ENCODE assay signal across 28 cellular contexts in genomic region chr1:218409946-218410510, GRCh38.
DNase-seq lines count a peak whose midpoint lies in the region; ATAC-seq and TF ChIP-seq lines count a peak whose summit lies in the region.
"Had no signal": no experiment of that assay in that cellular context is flagged by ENCODE, and none has a peak within 500 bp of the region (broad histone marks: within the 10 kb centered on the region; RNA-seq: fewer than 3 reads in every experiment).

No MANE protein-coding gene starts in this region.

- H3K4me3 ChIP-seq in SK-N-SH (ENCODE audit: low read depth in 2 of 2, low read length in 1 of 2): no peak overlapping the region
- no peak overlapping the region for H3K4me3 ChIP-seq in fibroblast of mammary gland (ENCODE audit: control insufficient read depth, low read depth, low read length)
- H3K4me3 ChIP-seq: dorsolateral prefrontal cortex, gastroesophageal sphincter, GM23338, K562, psoas muscle, thoracic aorta had no signal

- no peaks in the 10 kb centered on the region for H3K4me1 ChIP-seq in SK-N-SH (ENCODE audit: control insufficient read depth in 1 of 2, insufficient read depth in 2 of 2, low read depth in 1 of 2, low read length in 1 of 2)
- H3K4me1 ChIP-seq: gastroesophageal sphincter had no signal

- TF ChIP-seq CTCF in SK-N-SH (IDR thresholded peaks at IDR 0.05): no peak
- TF ChIP-seq CTCF in fibroblast of mammary gland (conservative IDR thresholded peaks at IDR 0.05; ENCODE audit: control insufficient read depth, insufficient read depth, low read depth, low read length): no peak

- POLR2A ChIA-PET in SK-N-SH (lab: Yijun Ruan, JAX): no interaction called here

- H3K9ac ChIP-seq in SK-N-SH: no peak overlapping the region

- no peaks in the 10 kb centered on the region for H3F3A ChIP-seq in SK-N-SH (replicated peaks; ENCODE audit: insufficient read depth)

- H3K27ac ChIP-seq in SK-N-SH (ENCODE audit: low read depth in 2 of 2, low read length in 1 of 2): no peak overlapping the region
- H3K27ac ChIP-seq: 22Rv1, dorsolateral prefrontal cortex, gastroesophageal sphincter, thoracic aorta had no signal

- H3K9me3 ChIP-seq in SK-N-SH: no peaks in the 10 kb centered on the region
- H3K9me3 ChIP-seq: gastroesophageal sphincter, psoas muscle, thoracic aorta had no signal

- CTCF ChIA-PET in SK-N-SH (lab: Yijun Ruan, JAX): interaction anchor here (1.8 kb wide), 1 partner anchor 11 kb away, joined by 4 read pairs; no protein-coding TSS in a partner anchor

- H3K9me2 ChIP-seq in SK-N-SH: no peaks in the 10 kb centered on the region

- H3K79me2 ChIP-seq in SK-N-SH (ENCODE audit: insufficient read depth): no peaks in the 10 kb centered on the region

- ATAC-seq in SK-N-SH treated with all-trans-retinoic acid at 6 μM for 48 hours: no peak
- ATAC-seq in HG03108 (IDR thresholded peaks at IDR 0.05; ENCODE audit: unreplicated experiment): no peak
- ATAC-seq: activated CD8-positive, alpha-beta T cell treated with anti-CD3 and anti-CD28 coated beads, Interleukin-2, amount 10 ng/mL, durations not matched to agents 7 days and 5 days; gastroesophageal sphincter; GM23338; K562; psoas muscle; Right ventricle myocardium inferior had no signal

- H3K27me3 ChIP-seq in SK-N-SH (ENCODE audit: insufficient read depth): no peaks in the 10 kb centered on the region
- H3K27me3 ChIP-seq: dorsolateral prefrontal cortex, gastroesophageal sphincter had no signal

- no peak for TF ChIP-seq RAD21 in SK-N-SH (IDR thresholded peaks at IDR 0.05; ENCODE audit: low read length)

- H4K20me1 ChIP-seq in SK-N-SH (ENCODE audit: insufficient read depth): no peaks in the 10 kb centered on the region

- whole genome bisulfite sequencing in SK-N-SH (ENCODE audit: low lambda C conversion rate): 81% methylated on average over 8 of the region's 8 CpGs

- no peak for TF ChIP-seq EP300 in SK-N-SH (IDR thresholded peaks at IDR 0.05; ENCODE audit: borderline replicate concordance in 1 of 2, low read depth in 1 of 2, low read length in 1 of 2)

- H3K4me2 ChIP-seq in SK-N-SH: no peak overlapping the region
- H3K4me2 ChIP-seq: GM23338 had no signal

- H3K36me3 ChIP-seq in SK-N-SH (replicated peaks in 1 of 2; ENCODE audit: control insufficient read depth in 1 of 2, insufficient read depth in 2 of 2, low read length in 1 of 2): no peaks in the 10 kb centered on the region
- H3K36me3 ChIP-seq: thoracic aorta had no signal

- H2AFZ ChIP-seq in SK-N-SH (ENCODE audit: low read depth): no peak overlapping the region
- H2AFZ ChIP-seq: GM23338 had no signal

- DNase-seq in SK-N-SH (no peak), RPMI7951 (ENCODE audit: low read depth) (peak; percentile 84), fibroblast of mammary gland (ENCODE audit: low read depth) (peak; percentile 66), cortex of kidney (lab: John Stamatoyannopoulos, UW) (no peak), mesenteric fat pad (ENCODE audit: low spot score) (no peak), DMS114 treated with DMSO at 0.1 percent for 48 hours (lab: John Stamatoyannopoulos, UW; ENCODE audit: unreplicated experiment) (no peak)
- DNase-seq: activated CD4-positive, CD25-positive, alpha-beta regulatory T cell treated with anti-CD3 and anti-CD28 coated beads, Interleukin-2, amount 50 U/mL, for 72 hours; activated CD8-positive, alpha-beta T cell treated with anti-CD3 and anti-CD28 coated beads, Interleukin-2, amount 10 ng/mL, durations not matched to agents 7 days and 5 days; activated gamma-delta T cell treated with Interleukin-2 at 50 U/mL for 16 hours; activated T-cell treated with anti-CD3 and anti-CD28 coated beads, Interleukin-2, amount 50 U/mL, for 1 hour; AML-193; caudate nucleus; DMS53; dorsolateral prefrontal cortex; hypothalamus; NCI-H1694; NCI-H69; psoas muscle; stimulated activated CD4-positive, alpha-beta T cell treated with anti-CD3 and anti-CD28 coated beads, Interleukin-4, amount 100 ng/mL, for 1 hour; stimulated activated naive CD4-positive, alpha-beta T cell had no signal

TF ChIP-seq in SK-N-SH, 30 proteins besides CTCF, POLR2A, EP300 and RAD21:
- TF ChIP-seq TEAD4 (IDR thresholded peaks at IDR 0.05; ENCODE audit: borderline replicate concordance, insufficient read depth) (no peak), CHD2 (IDR thresholded peaks at IDR 0.05; ENCODE audit: low read length, partially characterized antibody) (no peak), TCF12 (IDR thresholded peaks at IDR 0.05) (peak; percentile 35; the same call in 1 of the 2 replicates), FOSL2 (IDR thresholded peaks at IDR 0.05; ENCODE audit: borderline replicate concordance, low read depth) (peak; percentile 38), REST (IDR thresholded peaks at IDR 0.05; ENCODE audit: low read depth, low read length) (no peak)

TF ChIP-seq in SK-N-SH treated with all-trans-retinoic acid at 6 μM for 48 hours, 23 proteins besides CTCF, POLR2A, EP300 and RAD21 (continues in another document):
- TF ChIP-seq ZFP3 (CRISPR knock-in tag; IDR thresholded peaks at IDR 0.05) (no peak), ZNF70 (CRISPR knock-in tag; IDR thresholded peaks at IDR 0.05) (no peak), CREB5 (CRISPR knock-in tag; IDR thresholded peaks at IDR 0.05; ENCODE audit: low read depth) (no peak), TCF4 (CRISPR knock-in tag; IDR thresholded peaks at IDR 0.05; ENCODE audit: borderline replicate concordance) (no peak), ESRRG (CRISPR knock-in tag; IDR thresholded peaks at IDR 0.05) (no peak), GLIS3 (CRISPR knock-in tag; IDR thresholded peaks at IDR 0.05) (no peak), BACH2 (CRISPR knock-in tag; IDR thresholded peaks at IDR 0.05; ENCODE audit: borderline replicate concordance) (no peak), ZNF565 (CRISPR knock-in tag; conservative IDR thresholded peaks at IDR 0.05; ENCODE audit: low read depth) (no peak), ZNF8 (CRISPR knock-in tag; IDR thresholded peaks at IDR 0.05) (no peak), ARNTL (CRISPR knock-in tag; IDR thresholded peaks at IDR 0.05; ENCODE audit: borderline replicate concordance, low read depth) (no peak), ISL1 (CRISPR knock-in tag; IDR thresholded peaks at IDR 0.05) (no peak), CSDC2 (CRISPR knock-in tag; IDR thresholded peaks at IDR 0.05) (no peak), CSRNP3 (CRISPR knock-in tag; IDR thresholded peaks at IDR 0.05) (no peak), TSHZ2 (CRISPR knock-in tag; IDR thresholded peaks at IDR 0.05) (no peak), ZC3H10 (CRISPR knock-in tag; IDR thresholded peaks at IDR 0.05) (no peak), OSR1 (CRISPR knock-in tag; IDR thresholded peaks at IDR 0.05) (no peak)

Comparison
In these comparisons a context has a peak if more than half of its experiments do, and no peak if none do; other contexts are left out.
1. DNase-seq: peak in RPMI7951 (single experiment) and fibroblast of mammary gland (single experiment); none in SK-N-SH (single experiment), cortex of kidney (single experiment), mesenteric fat pad (single experiment) and DMS114 treated with DMSO at 0.1 percent for 48 hours (single experiment).